12 cellular contexts compared by ENCODE assay signal in the genomic region with DNA sequence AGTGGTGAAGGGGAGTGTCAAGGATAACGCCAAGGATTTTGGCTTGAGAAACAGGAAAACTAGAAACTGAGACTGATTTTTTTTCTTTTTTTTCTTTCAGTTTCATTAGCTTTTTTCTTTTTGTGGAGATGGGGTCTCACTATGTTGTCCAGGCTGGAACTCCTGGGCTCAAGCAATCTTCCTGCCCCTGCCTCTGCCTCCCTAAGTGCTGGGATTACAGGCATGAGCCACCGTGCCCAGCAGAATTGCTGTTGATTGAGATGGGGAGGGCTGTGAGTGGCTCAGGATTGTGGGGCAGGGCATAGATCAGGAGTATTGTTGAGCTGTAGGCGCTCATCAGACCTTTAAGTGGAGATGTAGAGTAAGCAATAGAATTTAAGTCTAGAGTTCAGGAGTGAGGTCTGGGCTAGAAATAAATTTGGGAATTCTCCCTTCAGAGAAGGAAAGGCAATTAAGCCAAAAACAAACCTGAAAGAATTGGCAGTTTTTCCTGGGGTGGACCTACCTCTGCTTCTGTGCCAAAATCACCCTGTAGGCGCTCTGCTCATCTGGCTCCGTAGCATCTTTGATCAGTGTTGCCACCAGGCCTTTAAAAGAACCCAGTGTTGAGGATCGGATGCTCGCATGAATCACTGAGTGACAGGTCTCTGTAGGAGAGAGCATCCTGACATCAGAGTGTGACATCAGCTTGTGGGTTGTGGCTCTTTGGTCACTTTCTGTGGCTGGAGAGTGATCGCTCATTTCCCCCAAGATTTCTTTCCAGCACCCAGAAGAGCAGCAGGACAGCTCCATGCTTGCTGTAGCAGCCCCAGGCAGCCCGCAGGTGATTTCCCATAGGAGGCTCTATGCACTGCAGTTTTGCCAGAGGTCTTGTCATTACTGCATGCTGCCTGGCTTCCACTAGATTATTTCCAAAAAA. TPM values are rescaled to one million over a fixed set of nuclear protein-coding genes. Genes with fewer than 3 reads are reported as not detected.
A peak's percentile ranks its signal among the peaks of the same experiment; 100 is the strongest.
DNase-seq lines count a peak whose midpoint lies in the region; ATAC-seq, FAIRE-seq and TF ChIP-seq lines count a peak whose summit lies in the region.
"Had no signal": no experiment of that assay in that cellular context is flagged by ENCODE, and none has a peak within 500 bp of the region (broad histone marks: within the 10 kb centered on the region; RNA-seq: fewer than 3 reads in every experiment).

No MANE protein-coding gene starts in this region.

- H3K4me2 ChIP-seq in GM12878 (ENCODE audit: control insufficient read depth, insufficient read depth) (no peak overlapping the region), hepatocyte (no peak overlapping the region)

- in situ Hi-C loops in GM12878 (cut with MboI) = no loop called here

- no peak overlapping the region for H3K4me3 Mint-ChIP-seq in activated CD8-positive, alpha-beta memory T cell treated with anti-CD3 and anti-CD28 coated beads, Interleukin-2, amount 10 ng/mL, durations not matched to agents 7 days and 5 days
- no peak overlapping the region for H3K4me3 Mint-ChIP-seq in stimulated activated memory B cell treated with anti-CD40 and anti-IgM and Interleukin-4, amounts not matched to agents 10 μg/mL and 1 μg/mL and 100 μg/mL, for 72 hours
- H3K4me3 Mint-ChIP-seq: T-cell had no signal

- H3K27ac ChIP-seq in GM12878 (ENCODE audit: control insufficient read depth, insufficient read depth) (no peak overlapping the region), sigmoid colon (no peak overlapping the region), hepatocyte (no peak overlapping the region)
- H3K27ac ChIP-seq: uterus had no signal

- H3K9me3 Mint-ChIP-seq in activated CD8-positive, alpha-beta memory T cell treated with anti-CD3 and anti-CD28 coated beads, Interleukin-2, amount 10 ng/mL, durations not matched to agents 7 days and 5 days (ENCODE audit: low read depth) = no peaks in the 10 kb centered on the region
- no peaks in the 10 kb centered on the region for H3K9me3 Mint-ChIP-seq in stimulated activated memory B cell treated with anti-CD40 and anti-IgM and Interleukin-4, amounts not matched to agents 10 μg/mL and 1 μg/mL and 100 μg/mL, for 72 hours
- H3K9me3 Mint-ChIP-seq: T-cell had no signal

- TF ChIP-seq POLR2A in NB4 (IDR thresholded peaks at IDR 0.05; ENCODE audit: extremely low read depth, insufficient read length) (no peak), GM12878 (IDR thresholded peaks at IDR 0.05; ENCODE audit: low read depth, low read length) (no peak), sigmoid colon (IDR thresholded peaks at IDR 0.05) (no peak)

- peak; percentile 89 for ATAC-seq in activated CD8-positive, alpha-beta memory T cell treated with anti-CD3 and anti-CD28 coated beads, Interleukin-2, amount 10 ng/mL, durations not matched to agents 7 days and 5 days
- peak; percentile 96 for ATAC-seq in GM12878
- ATAC-seq in stimulated activated memory B cell treated with anti-CD40 and anti-IgM and Interleukin-4, amounts not matched to agents 10 μg/mL and 1 μg/mL and 100 μg/mL, for 72 hours = no peak
- ATAC-seq: T-cell had no signal

- no peak overlapping the region for H3K9ac ChIP-seq in GM12878 (ENCODE audit: control insufficient read depth, insufficient read depth, low read length)

- TF ChIP-seq CTCF in NB4 (IDR thresholded peaks at IDR 0.05; ENCODE audit: low read depth, low read length) (no peak), GM12878 (IDR thresholded peaks at IDR 0.05 in 2 of 3, conservative IDR thresholded peaks at IDR 0.05 in 1 of 3; ENCODE audit: control insufficient read depth in 2 of 3, extremely low read depth in 1 of 3, insufficient read depth in 1 of 3, low read depth in 3 of 3, low read length in 3 of 3) (no peak), sigmoid colon (IDR thresholded peaks at IDR 0.05) (no peak), hepatocyte (IDR thresholded peaks at IDR 0.05; ENCODE audit: poor library complexity) (no peak)

- H4K20me1 ChIP-seq in GM12878 (ENCODE audit: control insufficient read depth, insufficient read depth) (no peaks in the 10 kb centered on the region), hepatocyte (ENCODE audit: insufficient read depth, poor library complexity, severe bottlenecking) (peaks cover 1% of the 10 kb centered on the region)

- no peaks in the 10 kb centered on the region for H3K9me2 ChIP-seq in hepatocyte (replicated peaks; ENCODE audit: insufficient read depth)

- H3K79me2 ChIP-seq in GM12878 (ENCODE audit: control insufficient read depth, insufficient read depth, low read length) = no peaks in the 10 kb centered on the region
- peaks cover 81% of the 10 kb centered on the region for H3K79me2 ChIP-seq in hepatocyte

- H3K27me3 ChIP-seq in GM12878 (replicated peaks in 1 of 2; ENCODE audit: control insufficient read depth in 2 of 2, insufficient read depth in 2 of 2, low read length in 1 of 2) (no peaks in the 10 kb centered on the region), sigmoid colon (no peaks in the 10 kb centered on the region), hepatocyte (no peaks in the 10 kb centered on the region)
- H3K27me3 ChIP-seq: uterus had no signal

- TF ChIP-seq EP300 in GM12878 (IDR thresholded peaks at IDR 0.05; ENCODE audit: borderline replicate concordance in 1 of 2, control insufficient read depth in 1 of 2, low read depth in 2 of 2, low read length in 2 of 2) (no peak), sigmoid colon (IDR thresholded peaks at IDR 0.05) (no peak)

- H3K4me1 Mint-ChIP-seq in activated CD8-positive, alpha-beta memory T cell treated with anti-CD3 and anti-CD28 coated beads, Interleukin-2, amount 10 ng/mL, durations not matched to agents 7 days and 5 days = peaks cover 23% of the 10 kb centered on the region
- no peaks in the 10 kb centered on the region for H3K4me1 Mint-ChIP-seq in stimulated activated memory B cell treated with anti-CD40 and anti-IgM and Interleukin-4, amounts not matched to agents 10 μg/mL and 1 μg/mL and 100 μg/mL, for 72 hours
- H3K4me1 Mint-ChIP-seq: T-cell had no signal

- POLR2A ChIA-PET in GM12878 (lab: Charles Lee) = interaction anchor here (1.1 kb wide), 1 partner anchor 15 kb away, joined by 3 read pairs; the partner anchor contains the start of gene ABHD17C

- CTCF ChIA-PET in activated CD8-positive, alpha-beta memory T cell treated with anti-CD3 and anti-CD28 coated beads, Interleukin-2, amount 10 ng/mL, durations not matched to agents 7 days and 5 days (lab: Charles Lee) = no interaction called here
- CTCF ChIA-PET in GM12878 (lab: Yijun Ruan, JAX) = interaction anchor here (1.3 kb wide), 1 partner anchor 51 kb away, joined by 3 read pairs; no protein-coding TSS in a partner anchor

- H3K4me3 ChIP-seq in NB4 (ENCODE audit: low read depth, low read length) (no peak overlapping the region), GM12878 (no peak overlapping the region), sigmoid colon (no peak overlapping the region), hepatocyte (no peak overlapping the region)
- H3K4me3 ChIP-seq: uterus had no signal

- H3K9me3 ChIP-seq in GM12878 (replicated peaks; ENCODE audit: control insufficient read depth, insufficient read depth, low read length) = no peaks in the 10 kb centered on the region
- H3K9me3 ChIP-seq in sigmoid colon = no peaks in the 10 kb centered on the region
- H3K9me3 ChIP-seq in hepatocyte (ENCODE audit: low read depth) = no peaks in the 10 kb centered on the region
- H3K9me3 ChIP-seq: uterus had no signal

- TF ChIP-seq RAD21 in GM12878 (IDR thresholded peaks at IDR 0.05; ENCODE audit: insufficient read depth, low read depth, low read length) = no peak

- RAD21 ChIA-PET in GM12878 (lab: Charles Lee; ENCODE audit: unreplicated experiment) = no interaction called here

- no peaks in the 10 kb centered on the region for H3K36me3 Mint-ChIP-seq in activated CD8-positive, alpha-beta memory T cell treated with anti-CD3 and anti-CD28 coated beads, Interleukin-2, amount 10 ng/mL, durations not matched to agents 7 days and 5 days
- H3K36me3 Mint-ChIP-seq in stimulated activated memory B cell treated with anti-CD40 and anti-IgM and Interleukin-4, amounts not matched to agents 10 μg/mL and 1 μg/mL and 100 μg/mL, for 72 hours = no peaks in the 10 kb centered on the region
- H3K36me3 Mint-ChIP-seq: T-cell had no signal

- peak; percentile 84 for DNase-seq in activated CD8-positive, alpha-beta memory T cell treated with anti-CD3 and anti-CD28 coated beads, Interleukin-2, amount 10 ng/mL, durations not matched to agents 7 days and 5 days
- DNase-seq in activated CD8-positive, alpha-beta memory T cell treated with anti-CD3 and anti-CD28 coated beads, Interleukin-2, amount 50 U/mL, for 4 hours = no peak
- DNase-seq in NB4 (ENCODE audit: low read depth) (peak; percentile 12), GM12878 (ENCODE audit: low read depth, low spot score) (peak; percentile 41), sigmoid colon (no peak), hepatocyte (ENCODE audit: low spot score) (no peak)
- peak; percentile 32 to 74 for DNase-seq in stimulated activated CD8-positive, alpha-beta memory T cell treated with anti-CD3 and anti-CD28 coated beads, Interleukin-7, amount 100 ng/mL, for 48 hours (ENCODE audit: extremely low read depth in 1 of 2, low read depth in 1 of 2)
- DNase-seq: amniotic stem cell, midbrain, T-cell, uterus had no signal

- 65% methylated on average over 9 of the region's 9 CpGs for WGBS in GM12878 (ENCODE audit: insufficient coverage, insufficient replicate concordance, low lambda C conversion rate, missing lambda C conversion rate)
- WGBS in sigmoid colon, 2 donors = 79 to 86% methylated on average over 9 of the region's 9 CpGs
- 89% methylated on average over 9 of the region's 9 CpGs for WGBS in hepatocyte (ENCODE audit: low lambda C conversion rate, missing lambda C conversion rate)

- BruUV-seq in GM12878 (replicated peaks; lab: Mats Ljungman, UMichigan) = no TSS peak

- H3K27ac Mint-ChIP-seq in activated CD8-positive, alpha-beta memory T cell treated with anti-CD3 and anti-CD28 coated beads, Interleukin-2, amount 10 ng/mL, durations not matched to agents 7 days and 5 days = peak overlapping the region; percentile 13
- no peak overlapping the region for H3K27ac Mint-ChIP-seq in stimulated activated memory B cell treated with anti-CD40 and anti-IgM and Interleukin-4, amounts not matched to agents 10 μg/mL and 1 μg/mL and 100 μg/mL, for 72 hours
- H3K27ac Mint-ChIP-seq: T-cell had no signal

- H3K4me1 ChIP-seq in GM12878 (ENCODE audit: control insufficient read depth, insufficient read depth, low read length) (no peaks in the 10 kb centered on the region; the same call in 1 of the 2 replicates), sigmoid colon (peaks cover 0 to under 1% (median 0%) of the 10 kb centered on the region in 4 donors), hepatocyte (ENCODE audit: insufficient read depth) (no peaks in the 10 kb centered on the region)
- H3K4me1 ChIP-seq: uterus had no signal

- peak; percentile 77 for FAIRE-seq in GM12878 (lab: Jason Lieb, UNC)

- intact Hi-C loops in GM12878 (cut with micrococcal nuclease; ENCODE audit: unreplicated experiment) = no loop called here
- intact Hi-C loops in sigmoid colon (cut with DNase I) = no loop called here

- peaks cover 15% of the 10 kb centered on the region for H3K27me3 Mint-ChIP-seq in activated CD8-positive, alpha-beta memory T cell treated with anti-CD3 and anti-CD28 coated beads, Interleukin-2, amount 10 ng/mL, durations not matched to agents 7 days and 5 days
- no peaks in the 10 kb centered on the region for H3K27me3 Mint-ChIP-seq in stimulated activated memory B cell treated with anti-CD40 and anti-IgM and Interleukin-4, amounts not matched to agents 10 μg/mL and 1 μg/mL and 100 μg/mL, for 72 hours
- H3K27me3 Mint-ChIP-seq: T-cell had no signal

- H2AFZ ChIP-seq in GM12878 (ENCODE audit: control insufficient read depth, low read depth, low read length) (no peak overlapping the region), hepatocyte (no peak overlapping the region)

- SMC1A ChIA-PET in GM12878 (lab: Charles Lee; ENCODE audit: uncharacterized antibody, unreplicated experiment) = interaction anchor here (1.3 kb wide), 1 partner anchor 37 kb away, joined by 3 read pairs; no protein-coding TSS in a partner anchor

- H3K36me3 ChIP-seq in GM12878 (ENCODE audit: control insufficient read depth in 2 of 2, insufficient read depth in 2 of 2, low read length in 1 of 2) (no peaks in the 10 kb centered on the region), sigmoid colon (no peaks in the 10 kb centered on the region), hepatocyte (replicated peaks; ENCODE audit: insufficient read depth, low read depth) (no peaks in the 10 kb centered on the region)
- H3K36me3 ChIP-seq: uterus had no signal

RNA-seq across cellular contexts. Expression of gene ABHD17C, which starts 15.8 kb away (rescaled TPM):
- 1 to 10 TPM; 1.5 to 2.2 TPM for total RNA-seq in activated CD8-positive, alpha-beta memory T cell treated with anti-CD3 and anti-CD28 coated beads, Interleukin-2, amount 10 ng/mL, durations not matched to agents 7 days and 5 days
- total RNA-seq in GM12878 (2013; cell fraction: nucleolus; rRNA removed) = 3.4 and 3.5 TPM in 2 replicates
- 3.3 TPM in 2 replicates for total RNA-seq in GM12878 (2014; rRNA removed)
- total RNA-seq in GM12878 (2014; rRNA removed; fragmentation: Illumina TruSeq; extraction: Trizol) = 4.8 and 4.9 TPM in 2 replicates
- 11.0 and 12.2 TPM in 2 replicates for total RNA-seq in GM12878 (2021)
- 1.5 TPM for polyA plus RNA-seq in GM12878 (2011; ENCODE audit: low read depth)
- 10.9 and 11.4 TPM in 2 replicates for polyA plus RNA-seq in GM12878 (2011; rRNA removed)
- polyA plus RNA-seq in GM12878 (2011; cell fraction: cytosol; rRNA removed) = 9.8 and 10.5 TPM in 2 replicates
- polyA plus RNA-seq in GM12878 (2011; cell fraction: nucleus; rRNA removed) = 5.4 and 5.7 TPM in 2 replicates
- polyA plus RNA-seq in GM12878 (2012) = 2.4 and 3.9 TPM in 2 replicates
- 11.3 and 12.0 TPM in 2 replicates for polyA plus RNA-seq in GM12878 (2014; fragmentation: Illumina TruSeq; extraction: Trizol)
- polyA plus RNA-seq in GM12878 (2014; fragmentation: Nextera tagmentation; extraction: Ambion mirVana) = 1 to 10 TPM; 4.9 to 6.2 TPM
- polyA plus RNA-seq in GM12878 (2014; rRNA removed) = 6.8 and 6.9 TPM in 2 replicates
- 1 to 10 TPM in 1 of 2 experiments, under 1 TPM in 1; 0.92 to 1.3 TPM for polyA plus RNA-seq in GM12878 (2016; fragmentation: Nextera tagmentation; extraction: Ambion mirVana)
- polyA minus RNA-seq in GM12878 (2011; rRNA and poly(A)+ RNA removed) = 15.7 and 18.6 TPM in 2 replicates
- polyA minus RNA-seq in GM12878 (2011; cell fraction: cytosol; rRNA and poly(A)+ RNA removed) = 7.9 and 11.4 TPM in 2 replicates
- polyA minus RNA-seq in GM12878 (2011; cell fraction: nucleus; rRNA and poly(A)+ RNA removed) = 5.4 and 9.7 TPM in 2 replicates
- total RNA-seq in sigmoid colon = 1 to 10 TPM; 2.0 to 4.2 (median 2.6) TPM
- polyA plus RNA-seq in sigmoid colon = 100 to 1,000 TPM in 2 of 3 donors, 10 to 100 TPM in 1; 62.7 to 174 (median 111) TPM
- total RNA-seq in hepatocyte = 19.3 and 21.9 TPM in 2 replicates
- polyA plus RNA-seq in hepatocyte = 22.5 and 32.4 TPM in 2 replicates

Comparison
In these comparisons a context has a peak if more than half of its experiments do, and no peak if none do; other contexts are left out.
1. DNase-seq: peak in activated CD8-positive, alpha-beta memory T cell treated with anti-CD3 and anti-CD28 coated beads, Interleukin-2, amount 10 ng/mL, durations not matched to agents 7 days and 5 days (single experiment), NB4 (single experiment), GM12878 (single experiment) and stimulated activated CD8-positive, alpha-beta memory T cell treated with anti-CD3 and anti-CD28 coated beads, Interleukin-7, amount 100 ng/mL, for 48 hours (2 of 2); none in activated CD8-positive, alpha-beta memory T cell treated with anti-CD3 and anti-CD28 coated beads, Interleukin-2, amount 50 U/mL, for 4 hours (single experiment), sigmoid colon (single experiment) and hepatocyte (single experiment).